Comparison of ENCODE assay signal across 1 cellular context in the genomic region with DNA sequence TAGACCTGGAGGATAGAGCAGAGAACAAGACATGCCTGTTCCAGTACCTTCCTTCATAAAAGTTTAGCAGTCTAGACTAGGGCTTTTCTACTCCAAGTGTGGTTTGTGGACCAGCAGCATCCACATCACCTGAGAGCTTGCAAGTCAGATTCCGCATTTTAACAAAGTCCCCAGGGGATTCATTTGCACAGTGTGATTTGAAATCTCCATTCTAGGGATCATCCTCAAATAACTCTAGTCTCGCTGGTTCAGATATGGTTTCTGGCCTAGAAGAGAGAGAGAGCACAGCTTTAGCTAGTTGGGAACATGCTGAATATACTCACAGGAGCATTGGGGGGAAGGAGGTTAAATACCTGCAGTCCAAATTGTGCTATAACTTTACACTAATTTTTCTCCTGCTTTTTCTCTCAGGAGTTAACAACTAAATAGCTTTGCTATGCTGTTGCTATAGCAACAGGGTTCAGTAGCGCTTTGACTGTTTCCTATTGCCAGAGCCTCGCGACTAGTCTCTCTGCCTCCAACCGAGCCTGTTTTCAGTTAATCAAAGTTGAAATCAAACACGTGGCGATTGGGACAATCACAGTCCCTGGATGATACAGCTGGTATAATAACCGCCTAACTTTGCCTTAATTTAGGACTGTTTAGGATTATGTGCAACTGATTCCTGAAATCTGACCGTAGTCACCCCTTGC.
TF ChIP-seq lines count a peak whose summit lies in the region.

No MANE protein-coding gene starts in this region.

TF ChIP-seq in HEK293, 187 proteins besides CTCF, POLR2A, EP300 and RAD21:
- TF ChIP-seq, protein P1, sequence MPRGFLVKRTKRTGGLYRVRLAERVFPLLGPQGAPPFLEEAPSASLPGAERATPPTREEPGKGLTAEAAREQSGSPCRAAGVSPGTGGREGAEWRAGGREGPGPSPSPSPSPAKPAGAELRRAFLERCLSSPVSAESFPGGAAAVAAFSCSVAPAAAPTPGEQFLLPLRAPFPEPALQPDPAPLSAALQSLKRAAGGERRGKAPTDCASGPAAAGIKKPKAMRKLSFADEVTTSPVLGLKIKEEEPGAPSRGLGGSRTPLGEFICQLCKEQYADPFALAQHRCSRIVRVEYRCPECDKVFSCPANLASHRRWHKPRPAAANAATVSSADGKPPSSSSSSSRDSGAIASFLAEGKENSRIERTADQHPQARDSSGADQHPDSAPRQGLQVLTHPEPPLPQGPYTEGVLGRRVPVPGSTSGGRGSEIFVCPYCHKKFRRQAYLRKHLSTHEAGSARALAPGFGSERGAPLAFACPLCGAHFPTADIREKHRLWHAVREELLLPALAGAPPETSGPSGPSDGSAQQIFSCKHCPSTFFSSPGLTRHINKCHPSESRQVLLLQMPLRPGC (tag by site-specific recombination; IDR thresholded peaks at IDR 0.05), result no peak
- TF ChIP-seq TRIM28 (IDR thresholded peaks at IDR 0.05; ENCODE audit: borderline replicate concordance, low read length), result 0 out of 2 replicates have a peak, but pooled peaks have one; percentile 19
- peak; percentile 20; the same call in 1 of the 2 replicates for TF ChIP-seq ZBTB48 (tag by site-specific recombination; IDR thresholded peaks at IDR 0.05)
